Comparison of ENCODE assay signal across 10 cellular contexts in the genomic region with DNA sequence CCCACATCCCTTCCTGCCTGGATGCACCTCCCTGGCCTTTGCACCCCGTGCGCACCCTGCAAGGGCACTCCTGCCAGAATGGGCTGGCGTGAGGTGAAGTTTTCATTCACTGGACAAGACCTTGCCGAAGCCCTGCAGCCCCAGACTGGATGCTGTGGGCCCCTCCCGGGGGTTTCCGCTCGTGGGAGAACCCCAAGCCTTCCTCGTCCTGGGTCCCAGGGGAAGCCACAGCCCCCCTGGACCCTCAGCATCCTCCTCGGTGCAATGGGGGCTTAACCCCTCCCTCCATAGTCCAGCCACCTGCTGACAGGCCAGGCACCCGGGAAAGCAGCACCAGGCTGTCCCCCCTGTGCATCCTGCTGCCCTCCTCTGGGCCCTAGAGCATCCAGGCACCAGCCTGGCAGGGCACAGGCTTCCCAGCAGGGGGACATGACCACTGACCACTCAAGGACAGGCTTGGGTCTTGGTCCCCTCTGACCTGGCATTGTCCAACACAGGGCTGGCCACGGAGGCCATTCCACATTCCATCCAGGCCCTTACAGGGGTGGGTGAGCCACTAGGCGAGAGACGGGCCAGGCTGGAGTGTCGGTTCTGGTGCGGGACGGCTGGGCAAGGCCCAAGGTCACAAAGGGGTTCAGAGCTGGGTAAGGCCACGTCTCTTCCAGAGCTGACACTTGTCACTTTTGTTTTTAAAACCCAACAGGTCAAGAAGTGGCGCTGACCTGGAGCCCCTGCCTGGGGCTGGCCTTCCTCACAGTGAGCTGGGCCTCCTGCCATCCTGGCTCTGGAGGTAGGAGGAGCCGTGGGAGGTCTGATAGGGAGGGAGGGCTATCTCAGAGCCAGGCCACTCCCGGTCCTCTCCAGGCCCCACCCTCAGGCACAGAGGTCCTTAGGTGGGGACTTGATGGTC. TPM values are rescaled to one million over a fixed set of nuclear protein-coding genes. Genes with fewer than 3 reads are reported as not detected.
DNase-seq lines count a peak whose midpoint lies in the region; FAIRE-seq and TF ChIP-seq lines count a peak whose summit lies in the region.
"Had no signal": no experiment of that assay in that cellular context is flagged by ENCODE, and none has a peak within 500 bp of the region (broad histone marks: within the 10 kb centered on the region; RNA-seq: fewer than 3 reads in every experiment).

No MANE protein-coding gene starts in this region.

- H3K27me3 ChIP-seq in WERI-Rb-1 (ENCODE audit: insufficient read depth, low read depth, severe bottlenecking) (no peaks in the 10 kb centered on the region), sigmoid colon (no peaks in the 10 kb centered on the region)

- WGBS in sigmoid colon, 2 donors, result 69 to 78% methylated on average over 20 of the region's 20 CpGs

- intact Hi-C loops in sigmoid colon (cut with DNase I), result no loop called here

- peaks cover 0 to 100% (median 98%) of the 10 kb centered on the region in 4 donors for H3K4me1 ChIP-seq in sigmoid colon

- no peak for TF ChIP-seq CTCF in WERI-Rb-1 (IDR thresholded peaks at IDR 0.05; ENCODE audit: low read depth, low read length)
- TF ChIP-seq CTCF in sigmoid colon (IDR thresholded peaks at IDR 0.05), result no peak

- DNase-seq in WERI-Rb-1 (peak; percentile 42), glomerular visceral epithelial cell (ENCODE audit: extremely low spot score) (peak; percentile 53), sigmoid colon (peak; percentile 87), NCI-H2107 treated with DMSO at 0.1 percent for 48 hours (lab: John Stamatoyannopoulos, UW; ENCODE audit: unreplicated experiment) (no peak), NCI-H1048 (lab: John Stamatoyannopoulos, UW) (no peak), UCSD-AML1 (lab: John Stamatoyannopoulos, UW; ENCODE audit: unreplicated experiment) (no peak)
- DNase-seq in stimulated activated CD4-positive, alpha-beta T cell treated with anti-CD3 and anti-CD28 coated beads, Interleukin-4, amount 100 ng/mL, for 1 hour, result no peak
- DNase-seq: aorta, retina had no signal

- no peak for TF ChIP-seq EP300 in sigmoid colon (IDR thresholded peaks at IDR 0.05)

- FAIRE-seq in G401.6 (lab: Jason Lieb, UNC), result peak; percentile 75

- no peaks in the 10 kb centered on the region for H3K9me3 ChIP-seq in WERI-Rb-1 (ENCODE audit: severe bottlenecking)
- no peaks in the 10 kb centered on the region for H3K9me3 ChIP-seq in sigmoid colon

- TF ChIP-seq POLR2A in sigmoid colon (IDR thresholded peaks at IDR 0.05), result no peak

- no peaks in the 10 kb centered on the region; the same call in 1 of the 2 replicates for H3K36me3 ChIP-seq in WERI-Rb-1
- peaks cover 8 to 56% (median 24%) of the 10 kb centered on the region in 4 donors for H3K36me3 ChIP-seq in sigmoid colon

- no peak overlapping the region for H3K4me3 ChIP-seq in WERI-Rb-1 (ENCODE audit: low read depth, low read length)
- H3K4me3 ChIP-seq in sigmoid colon, result no peak overlapping the region

- H3K27ac ChIP-seq in WERI-Rb-1, result no peak overlapping the region
- peak overlapping the region; percentile 74 to 92 (median 86) for H3K27ac ChIP-seq in sigmoid colon

RNA-seq across cellular contexts. Expression of a gene that starts 41.5 kb away (rescaled TPM):
- 10 to 100 TPM; 16.6 to 21.4 (median 20.6) TPM for total RNA-seq in sigmoid colon
- 10 to 100 TPM in 2 of 3 donors, 1 to 10 TPM in 1; 7.8 to 22.7 (median 12.0) TPM for polyA plus RNA-seq in sigmoid colon

Comparison
In these comparisons a context has a peak if more than half of its experiments do, and no peak if none do; other contexts are left out.
1. DNase-seq: peak in WERI-Rb-1 (single experiment), glomerular visceral epithelial cell (single experiment) and sigmoid colon (single experiment); none in NCI-H2107 treated with DMSO at 0.1 percent for 48 hours (single experiment), NCI-H1048 (single experiment), UCSD-AML1 (single experiment) and stimulated activated CD4-positive, alpha-beta T cell treated with anti-CD3 and anti-CD28 coated beads, Interleukin-4, amount 100 ng/mL, for 1 hour (single experiment).